In genomic region chr10:73166972-73167371, GRCh38 we compare ENCODE assay signal across 1 cellular context.
TF ChIP-seq lines count a peak whose summit lies in the region.

No MANE protein-coding gene starts in this region.

TF ChIP-seq in HepG2, 621 proteins besides CTCF, POLR2A, EP300 and RAD21:
- TF ChIP-seq ZNF549 (CRISPR knock-in tag; IDR thresholded peaks at IDR 0.05) (no peak), TBL1XR1 (IDR thresholded peaks at IDR 0.05; ENCODE audit: borderline replicate concordance, low read length, partially characterized antibody) (no peak), SAP130 (CRISPR knock-in tag; IDR thresholded peaks at IDR 0.05; ENCODE audit: low read depth) (no peak), HCFC1 (IDR thresholded peaks at IDR 0.05; ENCODE audit: low read depth, low read length) (no peak), ZNF670 (CRISPR knock-in tag; IDR thresholded peaks at IDR 0.05; ENCODE audit: borderline replicate concordance) (no peak), SMARCE1 (IDR thresholded peaks at IDR 0.05; ENCODE audit: borderline replicate concordance) (no peak), NFATC3 (CRISPR knock-in tag; IDR thresholded peaks at IDR 0.05) (no peak), SP5 (CRISPR knock-in tag; IDR thresholded peaks at IDR 0.05; ENCODE audit: borderline replicate concordance, low read depth) (no peak), ZNF280D (CRISPR knock-in tag; IDR thresholded peaks at IDR 0.05) (no peak), ZNF850 (CRISPR knock-in tag; conservative IDR thresholded peaks at IDR 0.05) (no peak), SOX6 (IDR thresholded peaks at IDR 0.05) (no peak), SOX6 (CRISPR knock-in tag; IDR thresholded peaks at IDR 0.05) (no peak), ZBTB3 (CRISPR knock-in tag; IDR thresholded peaks at IDR 0.05; ENCODE audit: borderline replicate concordance, low read depth) (no peak), E2F2 (CRISPR knock-in tag; IDR thresholded peaks at IDR 0.05; ENCODE audit: borderline replicate concordance) (no peak), ZFP82 (CRISPR knock-in tag; IDR thresholded peaks at IDR 0.05; ENCODE audit: borderline replicate concordance) (no peak)
TF ChIP-seq in HepG2: peak in this region for 0.
